Comparison of ENCODE assay signal across 10 cellular contexts in the genomic region with DNA sequence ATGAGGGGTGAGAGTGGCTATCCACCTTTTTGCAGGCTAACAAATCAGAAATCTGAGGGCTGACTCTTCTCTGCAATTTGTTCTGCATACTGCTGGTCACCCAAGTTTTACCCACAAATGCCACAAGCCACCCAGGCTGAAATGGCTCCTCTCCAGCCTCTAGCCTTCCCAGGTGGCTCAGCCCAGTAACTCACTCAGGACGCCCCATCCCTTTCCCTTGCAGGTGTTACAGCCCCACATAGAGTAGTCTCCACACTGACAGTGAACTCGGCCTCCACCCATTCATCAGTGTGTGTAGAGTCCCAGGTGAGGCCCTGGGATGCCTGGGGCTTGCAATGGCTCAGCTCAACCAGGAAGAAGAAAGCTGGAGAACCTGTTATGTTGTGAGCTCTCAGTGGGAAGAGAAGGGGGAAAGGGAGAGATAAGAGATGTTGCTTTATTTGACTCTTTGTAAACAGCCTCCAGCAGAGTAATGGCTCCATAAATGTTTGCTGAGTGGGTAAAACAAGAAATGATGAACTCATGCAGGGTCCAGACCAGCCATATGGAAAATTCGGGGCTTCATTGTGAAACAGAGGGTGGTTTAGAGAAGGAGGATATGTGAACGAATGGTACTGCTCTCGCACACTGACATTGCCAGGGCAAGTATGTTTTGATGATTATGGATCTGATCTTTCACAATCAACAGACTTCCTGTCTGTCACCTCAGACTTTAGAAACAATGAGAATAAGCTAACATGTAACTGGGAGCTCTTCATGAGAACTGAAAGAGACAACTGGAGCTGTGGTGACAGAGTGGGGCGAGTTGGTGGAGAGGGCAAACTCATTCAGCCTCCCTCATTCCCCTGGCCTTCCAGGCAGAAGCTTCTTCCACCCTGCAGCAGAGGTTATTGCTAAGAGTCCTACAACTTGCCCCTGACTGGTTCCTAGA.
DNase-seq lines count a peak whose midpoint lies in the region; ATAC-seq lines count a peak whose summit lies in the region.
"Had no signal": no experiment of that assay in that cellular context is flagged by ENCODE, and none has a peak within 500 bp of the region (broad histone marks: within the 10 kb centered on the region; RNA-seq: fewer than 3 reads in every experiment).

No MANE protein-coding gene starts in this region.

- no peaks in the 10 kb centered on the region for H3K27me3 Mint-ChIP-seq in activated CD4-positive, alpha-beta T cell treated with anti-CD3 and anti-CD28 coated beads, Interleukin-2, amount 10 ng/mL, durations not matched to agents 24 days and 14 days
- H3K27me3 Mint-ChIP-seq: brain had no signal

- peak overlapping the region; percentile 38 for H3K4me3 Mint-ChIP-seq in activated CD4-positive, alpha-beta T cell treated with anti-CD3 and anti-CD28 coated beads, Interleukin-2, amount 10 ng/mL, durations not matched to agents 24 days and 14 days
- H3K4me3 Mint-ChIP-seq: brain had no signal

- no peaks in the 10 kb centered on the region for H3K36me3 Mint-ChIP-seq in activated CD4-positive, alpha-beta T cell treated with anti-CD3 and anti-CD28 coated beads, Interleukin-2, amount 10 ng/mL, durations not matched to agents 24 days and 14 days (ENCODE audit: low read depth)
- H3K36me3 Mint-ChIP-seq: brain had no signal

- H3K4me1 Mint-ChIP-seq in activated CD4-positive, alpha-beta T cell treated with anti-CD3 and anti-CD28 coated beads, Interleukin-2, amount 10 ng/mL, durations not matched to agents 24 days and 14 days: peaks cover 22% of the 10 kb centered on the region

- H3K9me3 Mint-ChIP-seq in activated CD4-positive, alpha-beta T cell treated with anti-CD3 and anti-CD28 coated beads, Interleukin-2, amount 10 ng/mL, durations not matched to agents 24 days and 14 days: peaks cover 14% of the 10 kb centered on the region

- intact Hi-C loops in activated CD4-positive, alpha-beta T cell treated with anti-CD3 and anti-CD28 coated beads, Interleukin-2, amount 10 ng/mL, durations not matched to agents 24 days and 14 days (cut with micrococcal nuclease): loop anchor here (1.0 kb wide), 1 partner anchor 74 kb away; no protein-coding TSS in a partner anchor

- peak; percentile 70 for DNase-seq in activated CD4-positive, alpha-beta T cell treated with anti-CD3 and anti-CD28 coated beads, Interleukin-2, amount 10 ng/mL, durations not matched to agents 24 days and 14 days
- DNase-seq in activated CD4-positive, alpha-beta T cell treated with anti-CD3 and anti-CD28 coated beads, Interleukin-2, amount 50 U/mL, for 4 hours: no peak
- peak; percentile 88 for DNase-seq in RPMI8226
- peak; percentile 29 for DNase-seq in stimulated activated CD8-positive, alpha-beta memory T cell treated with anti-CD3 and anti-CD28 coated beads, Interleukin-4, amount 100 ng/mL, for 48 hours
- DNase-seq in NCI-H1694 treated with DMSO at 0.1 percent for 48 hours (lab: John Stamatoyannopoulos, UW): no peak
- no peak for DNase-seq in SHP77 treated with DMSO at 0.1 percent for 48 hours (lab: John Stamatoyannopoulos, UW)
- no peak for DNase-seq in NCI-H1105 treated with DMSO at 0.1 percent for 48 hours (lab: John Stamatoyannopoulos, UW)

- ATAC-seq in HG02943 (IDR thresholded peaks at IDR 0.05; ENCODE audit: low read depth, unreplicated experiment): peak; percentile 71
- ATAC-seq: A549 had no signal

- H3K27ac Mint-ChIP-seq in activated CD4-positive, alpha-beta T cell treated with anti-CD3 and anti-CD28 coated beads, Interleukin-2, amount 10 ng/mL, durations not matched to agents 24 days and 14 days: peak overlapping the region; percentile 83
- H3K27ac Mint-ChIP-seq: brain had no signal

Comparison
In these comparisons a context has a peak if more than half of its experiments do, and no peak if none do; other contexts are left out.
1. DNase-seq: peak in activated CD4-positive, alpha-beta T cell treated with anti-CD3 and anti-CD28 coated beads, Interleukin-2, amount 10 ng/mL, durations not matched to agents 24 days and 14 days (single experiment), RPMI8226 (single experiment) and stimulated activated CD8-positive, alpha-beta memory T cell treated with anti-CD3 and anti-CD28 coated beads, Interleukin-4, amount 100 ng/mL, for 48 hours (single experiment); none in activated CD4-positive, alpha-beta T cell treated with anti-CD3 and anti-CD28 coated beads, Interleukin-2, amount 50 U/mL, for 4 hours (0 of 2), NCI-H1694 treated with DMSO at 0.1 percent for 48 hours (single experiment), SHP77 treated with DMSO at 0.1 percent for 48 hours (single experiment) and NCI-H1105 treated with DMSO at 0.1 percent for 48 hours (single experiment).